Comparison of ENCODE assay signal across 8 cellular contexts in the genomic region with DNA sequence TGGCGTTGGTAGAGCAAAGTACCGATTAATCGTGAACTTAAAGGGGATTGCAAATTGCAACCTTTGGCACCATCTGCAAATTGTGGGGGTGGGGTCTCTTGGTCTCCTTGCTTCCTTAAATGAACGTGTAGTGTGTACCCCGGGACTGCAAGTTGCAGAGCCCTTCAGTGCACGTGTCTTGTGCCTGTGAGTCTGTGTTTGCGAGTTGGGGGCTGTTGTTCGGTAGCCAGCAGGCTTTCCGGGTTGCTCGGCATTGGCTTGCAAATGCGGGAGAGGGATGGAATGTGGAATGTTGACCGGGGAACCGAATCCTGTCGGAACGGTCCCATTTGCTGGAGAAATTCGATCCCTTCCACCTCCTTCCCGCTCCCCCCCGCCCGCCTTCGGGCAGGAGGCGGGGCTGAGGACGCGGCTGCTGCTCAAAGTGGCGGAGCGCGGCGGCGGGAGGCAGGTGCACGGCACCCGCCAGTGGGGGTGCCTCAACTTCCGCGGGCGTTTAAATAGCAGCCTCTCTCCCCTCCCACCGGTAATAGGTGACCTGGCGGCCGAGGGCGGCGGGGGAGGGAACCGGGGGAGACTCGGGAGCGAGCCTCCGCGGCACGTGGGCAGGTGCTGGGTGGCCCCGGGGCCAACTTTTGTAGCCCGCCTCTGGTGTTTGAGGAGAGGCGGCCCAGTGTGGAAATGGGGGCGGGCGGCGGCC. TPM values are rescaled to one million over a fixed set of nuclear protein-coding genes. Genes with fewer than 3 reads are reported as not detected.
DNase-seq lines count a peak whose midpoint lies in the region; ATAC-seq and TF ChIP-seq lines count a peak whose summit lies in the region.

No MANE protein-coding gene starts in this region.

- peak overlapping the region; percentile 92 to 95 (median 94) for H3K4me3 Mint-ChIP-seq in nephron

- H3K4me1 ChIP-seq in RWPE2 (ENCODE audit: insufficient read depth, poor library complexity, severe bottlenecking): no peaks in the 10 kb centered on the region

- no peak for TF ChIP-seq CTCF in RWPE2 (IDR thresholded peaks at IDR 0.05; ENCODE audit: poor library complexity, severe bottlenecking)
- TF ChIP-seq CTCF in fibroblast of the aortic adventitia (IDR thresholded peaks at IDR 0.05; ENCODE audit: insufficient read depth, low read length): no peak
- TF ChIP-seq CTCF in nephron (IDR thresholded peaks at IDR 0.05; ENCODE audit: unreplicated experiment in 3 of 3): no peak

- no peaks in the 10 kb centered on the region for H3K36me3 ChIP-seq in RWPE2 (ENCODE audit: low read depth)

- H3K4me3 ChIP-seq in RWPE2 (ENCODE audit: severe bottlenecking): peak overlapping the region; percentile 75
- H3K4me3 ChIP-seq in fibroblast of the aortic adventitia (ENCODE audit: low read depth, low read length): peak overlapping the region; percentile 92

- peak overlapping the region; percentile 91 to 97 (median 96) for H3K27ac Mint-ChIP-seq in nephron

- peak overlapping the region; percentile 88 for H3K27ac ChIP-seq in RWPE2 (ENCODE audit: poor library complexity, severe bottlenecking)

- H3K27me3 Mint-ChIP-seq in nephron (ENCODE audit: low read depth): peaks cover 5% of the 10 kb centered on the region

- H3K9me3 Mint-ChIP-seq in nephron: no peaks in the 10 kb centered on the region

- H3K36me3 Mint-ChIP-seq in nephron (ENCODE audit: low read depth): no peaks in the 10 kb centered on the region

- ATAC-seq in RWPE2 (ENCODE audit: low read depth): peak; percentile 48
- peak; percentile 45 for ATAC-seq in stimulated activated naive CD8-positive, alpha-beta T cell treated with anti-CD3 and anti-CD28 coated beads, Interleukin-15, Interleukin-2, amounts not matched to agents 100 U/mL and 50 U/mL, for 24 hours

- H3K27me3 ChIP-seq in RWPE2 (ENCODE audit: insufficient read depth, poor library complexity, severe bottlenecking): no peaks in the 10 kb centered on the region

- DNase-seq in EL (peak; percentile 91), GOT3 (lab: John Stamatoyannopoulos, UW) (peak; percentile 22), LHCN-M2 (ENCODE audit: low read depth) (peak; percentile 77), RWPE2 (ENCODE audit: low spot score) (peak; percentile 76), fibroblast of the aortic adventitia (ENCODE audit: low read depth) (peak; percentile 84)
- peak; percentile 78 for DNase-seq in activated effector memory CD4-positive, alpha-beta T cell treated with Interleukin-2 at 50 U/mL for 16 hours
- peak; percentile 82 for DNase-seq in stimulated activated naive CD8-positive, alpha-beta T cell treated with anti-CD3 and anti-CD28 coated beads, Interleukin-15, Interleukin-2, amounts not matched to agents 100 U/mL and 50 U/mL, for 24 hours

- peaks cover 17% of the 10 kb centered on the region for H3K4me1 Mint-ChIP-seq in nephron

- no peaks in the 10 kb centered on the region for H3K9me3 ChIP-seq in RWPE2 (ENCODE audit: severe bottlenecking)

RNA-seq across cellular contexts. Expression of gene JADE1, which starts 1.5 kb away (rescaled TPM):
- total RNA-seq in LHCN-M2 (2014; rRNA removed) (17.6 and 20.5 TPM in 2 replicates), fibroblast of the aortic adventitia (ENCODE audit: low replicate concordance) (20.0 and 25.8 TPM in 2 replicates)
- 11.0 TPM for polyA plus RNA-seq in LHCN-M2 (2012)

Comparison
In these comparisons a context has a peak if more than half of its experiments do, and no peak if none do; other contexts are left out.
1. Peak in every context shown above with its lines: DNase-seq, ATAC-seq, H3K4me3 ChIP-seq and H3K27ac ChIP-seq.
2. DNase-seq: peak in every context shown above with its lines; median percentile 91 in EL; 84 in fibroblast of the aortic adventitia; 82 in stimulated activated naive CD8-positive, alpha-beta T cell treated with anti-CD3 and anti-CD28 coated beads, Interleukin-15, Interleukin-2, amounts not matched to agents 100 U/mL and 50 U/mL, for 24 hours; 78 in activated effector memory CD4-positive, alpha-beta T cell treated with Interleukin-2 at 50 U/mL for 16 hours; 77 in LHCN-M2; 76 in RWPE2; 22 in GOT3.